ENCODE assay signal across 20 cellular contexts in genomic region chr6:101400341-101400740, GRCh38. TPM values are rescaled to one million over a fixed set of nuclear protein-coding genes. Genes with fewer than 3 reads are reported as not detected.
"Had no signal": no experiment of that assay in that cellular context is flagged by ENCODE, and none has a peak within 500 bp of the region (broad histone marks: within the 10 kb centered on the region; RNA-seq: fewer than 3 reads in every experiment).

No MANE protein-coding gene starts in this region.

- H3K9me3 Mint-ChIP-seq: activated T-helper 2 cell treated with anti-CD3 and anti-CD28 coated beads, Interferon-gamma antibody, Interleukin-2, Interleukin-4, amounts not matched to agents 10 μg/mL and 5 μg/mL and 100 μg/mL, durations not matched to agents 14 hours and 24 hours and 36 hours had no signal

- H3K4me3 ChIP-seq: lung, psoas muscle, sigmoid colon, suprapubic skin had no signal

- H3K4me1 ChIP-seq: psoas muscle had no signal

- H3K4me3 Mint-ChIP-seq: activated naive CD4-positive, alpha-beta T cell treated with anti-CD3 and anti-CD28 coated beads, Interleukin-2, amount 10 ng/mL, durations not matched to agents 7 days and 5 days; effector memory CD8-positive, alpha-beta T cell; naive B cell; T-cell had no signal

- DNase-seq: activated CD4-positive, alpha-beta T cell treated with anti-CD3 and anti-CD28 coated beads, Interleukin-2, amount 50 U/mL, for 1 hour; activated CD4-positive, CD25-positive, alpha-beta regulatory T cell; activated naive CD4-positive, alpha-beta T cell treated with anti-CD3 and anti-CD28 coated beads, Interleukin-2, amount 10 ng/mL, durations not matched to agents 7 days and 5 days; activated T-cell treated with anti-CD3 and anti-CD28 coated beads for 4 hours; central memory CD4-positive, alpha-beta T cell; effector memory CD8-positive, alpha-beta T cell; erythroblast; left colon; midbrain; naive B cell; occipital lobe; psoas muscle; sigmoid colon; stimulated activated CD4-positive, alpha-beta T cell treated with anti-CD3 and anti-CD28 coated beads, Interleukin-2, amount 100 ng/mL, for 24 hours; stimulated activated naive CD4-positive, alpha-beta T cell; T-cell had no signal

- ATAC-seq: effector memory CD8-positive, alpha-beta T cell; left colon; psoas muscle; T-cell had no signal

- H3K36me3 ChIP-seq: sigmoid colon, suprapubic skin had no signal

- H3K27ac ChIP-seq: psoas muscle, sigmoid colon, suprapubic skin had no signal

- H3K9me3 ChIP-seq: psoas muscle, suprapubic skin had no signal

- H3K27ac Mint-ChIP-seq: activated naive CD4-positive, alpha-beta T cell treated with anti-CD3 and anti-CD28 coated beads, Interleukin-2, amount 10 ng/mL, durations not matched to agents 7 days and 5 days; activated T-helper 2 cell treated with anti-CD3 and anti-CD28 coated beads, Interferon-gamma antibody, Interleukin-2, Interleukin-4, amounts not matched to agents 10 μg/mL and 5 μg/mL and 100 μg/mL, durations not matched to agents 14 hours and 24 hours and 36 hours; effector memory CD8-positive, alpha-beta T cell; naive B cell; T-cell had no signal

- H3K36me3 Mint-ChIP-seq: T-cell had no signal

RNA-seq across cellular contexts. Expression of gene GRIK2, which starts 6.8 kb away (rescaled TPM):
- total RNA-seq: activated CD8-positive, alpha-beta memory T cell treated with anti-CD3 and anti-CD28 coated beads for 36 hours; activated T-helper 2 cell treated with anti-CD3 and anti-CD28 coated beads, Interferon-gamma antibody, Interleukin-2, Interleukin-4, amounts not matched to agents 10 μg/mL and 5 μg/mL and 100 μg/mL, durations not matched to agents 14 hours and 24 hours and 36 hours had no signal
